ENCODE assay signal across 17 cellular contexts in genomic region chr12:5910790-5911548, GRCh38. TPM values are rescaled to one million over a fixed set of nuclear protein-coding genes. Genes with fewer than 3 reads are reported as not detected.
A peak's percentile ranks its signal among the peaks of the same experiment; 100 is the strongest.
DNase-seq lines count a peak whose midpoint lies in the region; ATAC-seq and TF ChIP-seq lines count a peak whose summit lies in the region.
"Had no signal": no experiment of that assay in that cellular context is flagged by ENCODE, and none has a peak within 500 bp of the region (broad histone marks: within the 10 kb centered on the region; RNA-seq: fewer than 3 reads in every experiment).

No MANE protein-coding gene starts in this region.

- H3K27me3 ChIP-seq in H9 (ENCODE audit: insufficient read depth, low read length): no peaks in the 10 kb centered on the region
- peaks cover 0 to 28% (median 2%) of the 10 kb centered on the region in 4 donors for H3K27me3 ChIP-seq in esophagus muscularis mucosa
- H3K27me3 ChIP-seq in osteoblast (ENCODE audit: insufficient read depth, low read length): no peaks in the 10 kb centered on the region

- H3K4ac ChIP-seq in H9 (ENCODE audit: low read depth, low read length): no peak overlapping the region

- H4K20me1 ChIP-seq in H9 (ENCODE audit: control insufficient read depth, insufficient read depth, insufficient read length) (no peaks in the 10 kb centered on the region), osteoblast (ENCODE audit: insufficient read depth, low read length) (no peaks in the 10 kb centered on the region)

- H3K9me3 Mint-ChIP-seq in H9: no peaks in the 10 kb centered on the region
- no peaks in the 10 kb centered on the region for H3K9me3 Mint-ChIP-seq in activated CD8-positive, alpha-beta memory T cell treated with anti-CD3 and anti-CD28 coated beads, Interleukin-2, amount 10 ng/mL, durations not matched to agents 7 days and 5 days (ENCODE audit: low read depth)
- H3K9me3 Mint-ChIP-seq: CD4-positive, CD25-positive, alpha-beta regulatory T cell; GM23338; HFFc6 had no signal

- H3K4me1 ChIP-seq in H9 (ENCODE audit: insufficient read depth, low read length) (no peaks in the 10 kb centered on the region), esophagus muscularis mucosa (no peaks in the 10 kb centered on the region), osteoblast (ENCODE audit: insufficient read depth, low read length) (no peaks in the 10 kb centered on the region)
- H3K4me1 ChIP-seq: Caco-2 had no signal

- H3K9ac ChIP-seq in H9 (ENCODE audit: extremely low read depth, insufficient read length, low read length): no peak overlapping the region

- H2BK15ac ChIP-seq in H9 (ENCODE audit: low read depth, low read length): no peak overlapping the region

- H2BK5ac ChIP-seq in H9 (ENCODE audit: insufficient read length, low read length): no peak overlapping the region

- H3K79me1 ChIP-seq in H9 (ENCODE audit: insufficient read depth, low read depth, low read length, poor library complexity, severe bottlenecking): no peaks in the 10 kb centered on the region

- H2BK20ac ChIP-seq in H9 (ENCODE audit: low read depth, low read length, poor library complexity, severe bottlenecking): no peak overlapping the region

- no peak overlapping the region for H4K5ac ChIP-seq in H9 (ENCODE audit: insufficient read length, low read depth, low read length)

- H3T11ph ChIP-seq in H9 (ENCODE audit: low read length): no peak overlapping the region

- H3K27ac Mint-ChIP-seq in H9: no peak overlapping the region
- no peak overlapping the region for H3K27ac Mint-ChIP-seq in activated CD8-positive, alpha-beta memory T cell treated with anti-CD3 and anti-CD28 coated beads, Interleukin-2, amount 10 ng/mL, durations not matched to agents 7 days and 5 days
- H3K27ac Mint-ChIP-seq: CD4-positive, CD25-positive, alpha-beta regulatory T cell; GM23338; HFFc6; IgD-negative memory B cell had no signal

- H3K18ac ChIP-seq in H9 (ENCODE audit: insufficient read length, low read depth, low read length): no peak overlapping the region

- peaks cover 0 to 2% of the 10 kb centered on the region in 2 experiments; a peak in 1 of 4 replicates for H3K4me1 Mint-ChIP-seq in H9
- H3K4me1 Mint-ChIP-seq in activated CD8-positive, alpha-beta memory T cell treated with anti-CD3 and anti-CD28 coated beads, Interleukin-2, amount 10 ng/mL, durations not matched to agents 7 days and 5 days: no peaks in the 10 kb centered on the region
- H3K4me1 Mint-ChIP-seq: IgD-negative memory B cell had no signal

- H4K91ac ChIP-seq in H9 (ENCODE audit: insufficient read length, low read depth, low read length): no peak overlapping the region

- CTCF ChIA-PET in activated CD8-positive, alpha-beta memory T cell treated with anti-CD3 and anti-CD28 coated beads, Interleukin-2, amount 10 ng/mL, durations not matched to agents 7 days and 5 days (lab: Charles Lee): no interaction called here

- H3K36me3 Mint-ChIP-seq in H9 (ENCODE audit: insufficient read depth in 1 of 3, low read depth in 3 of 3): no peaks in the 10 kb centered on the region
- no peaks in the 10 kb centered on the region for H3K36me3 Mint-ChIP-seq in activated CD8-positive, alpha-beta memory T cell treated with anti-CD3 and anti-CD28 coated beads, Interleukin-2, amount 10 ng/mL, durations not matched to agents 7 days and 5 days
- H3K36me3 Mint-ChIP-seq: CD4-positive, CD25-positive, alpha-beta regulatory T cell; IgD-negative memory B cell had no signal

- DNase-seq in H9 (peak; percentile 15), NCI-H524 treated with DMSO at 0.1 percent for 48 hours (lab: John Stamatoyannopoulos, UW) (peak; percentile 18), esophagus muscularis mucosa (ENCODE audit: extremely low spot score) (peak; percentile 89), posterior vena cava (ENCODE audit: low spot score) (peak; percentile 54), osteoblast (ENCODE audit: insufficient read length, low spot score, missing footprints) (no peak), NCI-H187 treated with DMSO at 0.1 percent for 48 hours (lab: John Stamatoyannopoulos, UW) (no peak)
- DNase-seq in activated CD8-positive, alpha-beta memory T cell treated with anti-CD3 and anti-CD28 coated beads, Interleukin-2, amount 10 ng/mL, durations not matched to agents 7 days and 5 days: no peak
- DNase-seq: ACHN; BE2C; C1 segment of cervical spinal cord; Caco-2; CD4-positive, CD25-positive, alpha-beta regulatory T cell; HFFc6 had no signal

- no peak overlapping the region for H3K4me2 ChIP-seq in H9 (ENCODE audit: insufficient read depth, insufficient read length, low read length)
- H3K4me2 ChIP-seq in osteoblast (ENCODE audit: insufficient read depth, low read length): no peak overlapping the region
- H3K4me2 ChIP-seq: GM23338 had no signal

- no peak overlapping the region for H2BK12ac ChIP-seq in H9 (ENCODE audit: insufficient read length, low read depth, low read length)

- H3K9me3 ChIP-seq in H9 (ENCODE audit: control insufficient read depth, low read depth, low read length) (no peaks in the 10 kb centered on the region), esophagus muscularis mucosa (peaks cover 0 to 3% (median 0%) of the 10 kb centered on the region in 4 donors), osteoblast (ENCODE audit: low read depth, low read length) (no peaks in the 10 kb centered on the region)
- H3K9me3 ChIP-seq: BE2C, Caco-2 had no signal

- no peak for TF ChIP-seq CTCF in H9 (conservative IDR thresholded peaks at IDR 0.05)
- no peak for TF ChIP-seq CTCF in esophagus muscularis mucosa (IDR thresholded peaks at IDR 0.05)
- no peak for TF ChIP-seq CTCF in osteoblast (IDR thresholded peaks at IDR 0.05; ENCODE audit: extremely low read depth, low read depth, low read length)

- WGBS in H9 (ENCODE audit: extremely low coverage, insufficient read length, low lambda C conversion rate): no CpG with 5 or more reads among the region's 7 CpGs
- 87% methylated on average over 7 of the region's 7 CpGs for WGBS in esophagus muscularis mucosa

- H2BK120ac ChIP-seq in H9 (ENCODE audit: low read depth, low read length, poor library complexity, severe bottlenecking): no peak overlapping the region

- no peak for TF ChIP-seq POLR2A in esophagus muscularis mucosa (IDR thresholded peaks at IDR 0.05; ENCODE audit: low read depth)

- H3K4me3 Mint-ChIP-seq in H9: no peak overlapping the region
- H3K4me3 Mint-ChIP-seq in activated CD8-positive, alpha-beta memory T cell treated with anti-CD3 and anti-CD28 coated beads, Interleukin-2, amount 10 ng/mL, durations not matched to agents 7 days and 5 days: no peak overlapping the region
- H3K4me3 Mint-ChIP-seq: CD4-positive, CD25-positive, alpha-beta regulatory T cell; GM23338; HFFc6; IgD-negative memory B cell had no signal

- no peak for TF ChIP-seq EP300 in esophagus muscularis mucosa (IDR thresholded peaks at IDR 0.05)

- no peak for ATAC-seq in activated CD8-positive, alpha-beta memory T cell treated with anti-CD3 and anti-CD28 coated beads, Interleukin-2, amount 10 ng/mL, durations not matched to agents 7 days and 5 days
- ATAC-seq: GM23338, HCT116, HepG2 had no signal

- intact Hi-C loops in esophagus muscularis mucosa (cut with DNase I) (no loop called here), posterior vena cava (cut with DNase I) (no loop called here)

- H2AFZ ChIP-seq in H9 (ENCODE audit: low read length) (no peak overlapping the region), osteoblast (ENCODE audit: low read length) (no peak overlapping the region)
- H2AFZ ChIP-seq: GM23338 had no signal

- peaks cover 0 to 60% (median 0%) of the 10 kb centered on the region in 4 donors for H3K36me3 ChIP-seq in esophagus muscularis mucosa
- H3K36me3 ChIP-seq in osteoblast (ENCODE audit: insufficient read depth, low read length): no peaks in the 10 kb centered on the region
- H3K36me3 ChIP-seq: BE2C had no signal

- H3K79me2 ChIP-seq in H9 (ENCODE audit: insufficient read depth, low read length) (no peaks in the 10 kb centered on the region), osteoblast (ENCODE audit: insufficient read depth, low read length) (no peaks in the 10 kb centered on the region)

- H3K56ac ChIP-seq in H9 (ENCODE audit: insufficient read length, low read depth, low read length): no peak overlapping the region

- H3K23ac ChIP-seq in H9 (ENCODE audit: insufficient read length, low read depth, low read length): no peak overlapping the region

- H3K23me2 ChIP-seq in H9 (ENCODE audit: insufficient read length, low read depth, low read length, poor library complexity, severe bottlenecking): no peaks in the 10 kb centered on the region

- H3K4me3 ChIP-seq in esophagus muscularis mucosa (no peak overlapping the region), osteoblast (ENCODE audit: insufficient read depth, low read length) (no peak overlapping the region)
- H3K4me3 ChIP-seq: GM23338 had no signal

- H3K27ac ChIP-seq in H9 (ENCODE audit: insufficient read length, low read depth, low read length) (no peak overlapping the region), esophagus muscularis mucosa (replicated peaks in 1 of 4) (no peak overlapping the region), osteoblast (ENCODE audit: low read depth, low read length) (no peak overlapping the region)

- H4K8ac ChIP-seq in H9 (replicated peaks; ENCODE audit: insufficient read length, low read depth, low read length): no peak overlapping the region

- no peak overlapping the region for H3K14ac ChIP-seq in H9 (ENCODE audit: insufficient read depth, low read length)

- H3K27me3 Mint-ChIP-seq in H9 (ENCODE audit: low read depth): peaks cover 2% of the 10 kb centered on the region
- peaks cover 2% of the 10 kb centered on the region for H3K27me3 Mint-ChIP-seq in activated CD8-positive, alpha-beta memory T cell treated with anti-CD3 and anti-CD28 coated beads, Interleukin-2, amount 10 ng/mL, durations not matched to agents 7 days and 5 days
- H3K27me3 Mint-ChIP-seq: CD4-positive, CD25-positive, alpha-beta regulatory T cell had no signal

- no peak overlapping the region for H2AK5ac ChIP-seq in H9 (ENCODE audit: insufficient read length, low read length)

RNA-seq across cellular contexts. Expression of gene ANO2, which starts 34.1 kb away (rescaled TPM):
- total RNA-seq in H9 (2021) (3.8 and 4.2 TPM in 2 replicates), esophagus muscularis mucosa (10 to 100 TPM in 1 of 4 donors, 1 to 10 TPM in 3; 4.0 to 17.9 (median 5.1) TPM), posterior vena cava (10 to 100 TPM in 1 of 2 donors, 1 to 10 TPM in 1; 9.2 to 16.4 TPM), osteoblast (under 0.01 and 0.29 TPM in 2 replicates)
- total RNA-seq in activated CD8-positive, alpha-beta memory T cell treated with anti-CD3 and anti-CD28 coated beads, Interleukin-2, amount 10 ng/mL, durations not matched to agents 7 days and 5 days: not detected
- total RNA-seq: HepG2 had no signal

Comparison
In these comparisons a context has a peak if more than half of its experiments do, and no peak if none do; other contexts are left out.
1. DNase-seq: peak in H9 (single experiment), NCI-H524 treated with DMSO at 0.1 percent for 48 hours (single experiment), esophagus muscularis mucosa (single experiment) and posterior vena cava (single experiment); none in activated CD8-positive, alpha-beta memory T cell treated with anti-CD3 and anti-CD28 coated beads, Interleukin-2, amount 10 ng/mL, durations not matched to agents 7 days and 5 days (single experiment), osteoblast (single experiment) and NCI-H187 treated with DMSO at 0.1 percent for 48 hours (single experiment).